ENCODE assay signal across 8 cellular contexts in genomic region chr14:20455355-20456300, GRCh38. TPM values are rescaled to one million over a fixed set of nuclear protein-coding genes. Genes with fewer than 3 reads are reported as not detected.
A peak's percentile ranks its signal among the peaks of the same experiment; 100 is the strongest.
DNase-seq lines count a peak whose midpoint lies in the region; ATAC-seq and TF ChIP-seq lines count a peak whose summit lies in the region.

No MANE protein-coding gene starts in this region.

- H3K27me3 ChIP-seq in esophagus squamous epithelium (no peaks in the 10 kb centered on the region), osteoblast (ENCODE audit: insufficient read depth, low read length) (no peaks in the 10 kb centered on the region)

- peak overlapping the region; percentile 92 for H3K4me2 ChIP-seq in osteoblast (ENCODE audit: insufficient read depth, low read length)

- peak overlapping the region; percentile 99 for H3K9ac ChIP-seq in SK-N-MC (ENCODE audit: insufficient read length)

- H3K4me3 ChIP-seq in SK-N-MC (peak overlapping the region; percentile 88), esophagus squamous epithelium (peak overlapping the region; percentile 55 to 95 (median 84)), osteoblast (ENCODE audit: insufficient read depth, low read length) (peak overlapping the region; percentile 84)

- DNase-seq in NCI-H526 (lab: John Stamatoyannopoulos, UW) (peak; percentile 83 to 85), NCI-H526 treated with DMSO at 0.1 percent for 48 hours (lab: John Stamatoyannopoulos, UW) (no peak), SK-N-MC (ENCODE audit: low read depth, low spot score) (peak; percentile 78), esophagus squamous epithelium (lab: John Stamatoyannopoulos, UW) (no peak), osteoblast (ENCODE audit: insufficient read length, low spot score, missing footprints) (peak; percentile 95), LoVo (ENCODE audit: low spot score) (no peak)

- WGBS in esophagus squamous epithelium, 2 donors = 0% methylated on average over 34 to 39 of the region's 39 CpGs

- H3K4me1 ChIP-seq in esophagus squamous epithelium (peaks cover 26 to 67% (median 32%) of the 10 kb centered on the region in 3 donors), osteoblast (ENCODE audit: insufficient read depth, low read length) (peaks cover 28% of the 10 kb centered on the region)

- H4K20me1 ChIP-seq in osteoblast (ENCODE audit: insufficient read depth, low read length) = peaks cover 7% of the 10 kb centered on the region

- intact Hi-C loops in esophagus squamous epithelium (cut with DNase I) = loop anchor here (5.0 kb wide), 1 partner anchor 108 kb away; no protein-coding TSS in a partner anchor

- TF ChIP-seq CTCF in esophagus squamous epithelium (IDR thresholded peaks at IDR 0.05) (no peak), osteoblast (IDR thresholded peaks at IDR 0.05; ENCODE audit: extremely low read depth, low read depth, low read length) (no peak)

- ATAC-seq in GM21360 (IDR thresholded peaks at IDR 0.05; ENCODE audit: unreplicated experiment) (peak; percentile 45), HG03565 (IDR thresholded peaks at IDR 0.05; ENCODE audit: unreplicated experiment) (peak; percentile 33)

- H3K9me3 ChIP-seq in SK-N-MC (ENCODE audit: low read depth, low read length) (no peaks in the 10 kb centered on the region), esophagus squamous epithelium (no peaks in the 10 kb centered on the region), osteoblast (ENCODE audit: low read depth, low read length) (no peaks in the 10 kb centered on the region)

- peaks cover 63% of the 10 kb centered on the region for H3K36me3 ChIP-seq in SK-N-MC (ENCODE audit: insufficient read depth, low read length)
- peaks cover 25 to 61% (median 46%) of the 10 kb centered on the region in 3 donors for H3K36me3 ChIP-seq in esophagus squamous epithelium
- peaks cover 49% of the 10 kb centered on the region for H3K36me3 ChIP-seq in osteoblast (ENCODE audit: insufficient read depth, low read length)

- H3K27ac ChIP-seq in SK-N-MC (peak overlapping the region; percentile 99), esophagus squamous epithelium (peak overlapping the region; percentile 85 to 98 (median 96)), osteoblast (ENCODE audit: low read depth, low read length) (peak overlapping the region; percentile 92)

- peak in 1 of 4 donors; percentile 1 for TF ChIP-seq POLR2A in esophagus squamous epithelium (IDR thresholded peaks at IDR 0.05)

- peak overlapping the region; percentile 92 for H2AFZ ChIP-seq in osteoblast (ENCODE audit: low read length)

- H3K79me2 ChIP-seq in osteoblast (ENCODE audit: insufficient read depth, low read length) = peaks cover 65% of the 10 kb centered on the region

RNA-seq across cellular contexts. Expression of gene APEX1, which starts 0.6 kb away (rescaled TPM):
- total RNA-seq in esophagus squamous epithelium (100 to 1,000 TPM in 3 of 4 donors, 10 to 100 TPM in 1; 75.7 to 132 (median 115) TPM), osteoblast (66.0 and 74.9 TPM in 2 replicates)

RNA-seq across cellular contexts. Expression of gene OSGEP, which starts 1.0 kb away (rescaled TPM):
- total RNA-seq in esophagus squamous epithelium = 10 to 100 TPM; 22.3 to 41.6 (median 26.6) TPM
- 36.8 and 47.8 TPM in 2 replicates for total RNA-seq in osteoblast

RNA-seq across cellular contexts. Expression of gene PIP4P1, which starts 5.6 kb away (rescaled TPM):
- total RNA-seq in esophagus squamous epithelium (10 to 100 TPM; 15.8 to 25.7 (median 19.1) TPM), osteoblast (41.0 and 46.3 TPM in 2 replicates)

RNA-seq across cellular contexts. Expression of gene PNP, which starts 13.6 kb away (rescaled TPM):
- 100 to 1,000 TPM in 2 of 4 donors, 10 to 100 TPM in 2; 84.4 to 155 (median 104) TPM for total RNA-seq in esophagus squamous epithelium
- total RNA-seq in osteoblast = 27.7 and 29.7 TPM in 2 replicates

RNA-seq across cellular contexts. Expression of gene KLHL33, which starts 19.7 kb away (rescaled TPM):
- under 1 TPM in 1 of 4 donors, not detected in 3; 0.57 TPM for total RNA-seq in esophagus squamous epithelium
- total RNA-seq in osteoblast = 0.36 and 0.59 TPM in 2 replicates

Comparison
In these comparisons a context has a peak if more than half of its experiments do, and no peak if none do; other contexts are left out.
1. DNase-seq: peak in NCI-H526 (2 of 2), SK-N-MC (single experiment) and osteoblast (single experiment); none in NCI-H526 treated with DMSO at 0.1 percent for 48 hours (single experiment), esophagus squamous epithelium (single experiment) and LoVo (single experiment).
2. Peak in every context shown above with its lines, with median percentiles within 50 percentile points of each other: H3K27ac ChIP-seq and H3K4me3 ChIP-seq.